In the genomic region with DNA sequence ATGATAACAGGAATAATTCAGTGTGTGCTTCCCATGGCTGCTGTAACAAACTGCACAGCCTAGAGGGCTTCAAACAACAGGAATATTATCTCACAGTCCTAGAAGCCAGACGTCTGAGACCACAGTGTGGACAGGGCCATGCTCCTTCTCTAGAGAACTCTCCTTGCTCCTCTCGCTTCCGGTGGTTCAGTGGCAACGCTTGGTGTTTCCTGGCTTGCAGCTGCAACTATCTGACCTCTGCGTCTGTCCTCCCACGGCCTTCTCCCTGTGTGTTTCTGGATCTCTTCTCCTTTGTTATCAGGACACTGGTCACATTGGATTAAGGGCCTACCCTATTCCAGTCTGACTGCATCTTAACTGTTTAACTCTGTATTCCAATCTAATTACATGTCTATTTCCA, we compare ENCODE assay signal across 24 cellular contexts.
DNase-seq lines count a peak whose midpoint lies in the region; ATAC-seq and TF ChIP-seq lines count a peak whose summit lies in the region.
"Had no signal": no experiment of that assay in that cellular context is flagged by ENCODE, and none has a peak within 500 bp of the region (broad histone marks: within the 10 kb centered on the region; RNA-seq: fewer than 3 reads in every experiment).

No MANE protein-coding gene starts in this region.

- H2AK5ac ChIP-seq in mesendoderm (ENCODE audit: low read length): peak overlapping the region; percentile 63

- no peak overlapping the region for H2BK120ac ChIP-seq in mesendoderm (ENCODE audit: low read depth, low read length)

- no peak overlapping the region for H3K23ac ChIP-seq in mesendoderm (ENCODE audit: low read length)

- intact Hi-C loops in heart right ventricle (cut with DNase I) (no loop called here), upper lobe of right lung (cut with DNase I) (no loop called here)

- no peak overlapping the region for H2AFZ ChIP-seq in DND-41 (ENCODE audit: low read depth, low read length)

- H3K4me3 Mint-ChIP-seq in activated T-helper 17 cell treated with anti-CD3 and anti-CD28 coated beads, Interleukin-2, amount 50 U/mL, for 72 hours: no peak overlapping the region
- H3K4me3 Mint-ChIP-seq: activated CD8-positive, alpha-beta T cell treated with anti-CD3 and anti-CD28 coated beads for 36 hours; activated naive CD8-positive, alpha-beta T cell treated with anti-CD3 and anti-CD28 coated beads for 36 hours; CD4-positive, alpha-beta memory T cell; stimulated activated naive CD8-positive, alpha-beta T cell treated with anti-CD3 and anti-CD28 coated beads, Interleukin-15, Interleukin-2, amounts not matched to agents 100 ng/mL and 50 ng/mL, for 24 hours had no signal

- peaks cover 20% of the 10 kb centered on the region for H3K4me1 Mint-ChIP-seq in activated T-helper 17 cell treated with anti-CD3 and anti-CD28 coated beads, Interleukin-2, amount 50 U/mL, for 72 hours

- no peaks in the 10 kb centered on the region for H3K9me3 Mint-ChIP-seq in activated T-helper 17 cell treated with anti-CD3 and anti-CD28 coated beads, Interleukin-2, amount 50 U/mL, for 72 hours

- peak overlapping the region; percentile 32 for H2BK5ac ChIP-seq in mesendoderm (ENCODE audit: low read length)

- H3K9me3 ChIP-seq in DND-41 (ENCODE audit: insufficient read depth, low read length, severe bottlenecking) (no peaks in the 10 kb centered on the region), heart right ventricle (peaks cover 0 to 11% (median 0%) of the 10 kb centered on the region in 11 donors), upper lobe of right lung (no peaks in the 10 kb centered on the region)
- H3K9me3 ChIP-seq: A549, SJCRH30, vagina had no signal

- peaks cover 27% of the 10 kb centered on the region for H3K4me1 ChIP-seq in DND-41 (ENCODE audit: insufficient read depth, low read length)
- H3K4me1 ChIP-seq in heart right ventricle: peaks cover 0 to 14% (median 0%) of the 10 kb centered on the region in 9 donors
- H3K4me1 ChIP-seq in mesendoderm (ENCODE audit: control insufficient read depth, low read depth, low read length): peaks cover 4% of the 10 kb centered on the region
- no peaks in the 10 kb centered on the region for H3K4me1 ChIP-seq in upper lobe of right lung
- H3K4me1 ChIP-seq: A549, ascending aorta, SJCRH30 had no signal

- H2BK15ac ChIP-seq in mesendoderm (replicated peaks; ENCODE audit: low read depth): no peak overlapping the region

- H3K36me3 ChIP-seq in DND-41 (ENCODE audit: insufficient read depth, low read length) (no peaks in the 10 kb centered on the region), heart right ventricle (no peaks in the 10 kb centered on the region), mesendoderm (ENCODE audit: control insufficient read depth, insufficient read depth, low read length) (no peaks in the 10 kb centered on the region), upper lobe of right lung (no peaks in the 10 kb centered on the region)
- H3K36me3 ChIP-seq: ascending aorta, SJCRH30, vagina had no signal

- H3K9ac ChIP-seq in DND-41 (ENCODE audit: low read depth, low read length) (no peak overlapping the region), mesendoderm (ENCODE audit: low read length) (no peak overlapping the region)

- H3K79me2 ChIP-seq in DND-41 (ENCODE audit: insufficient read depth, low read length) (no peaks in the 10 kb centered on the region), mesendoderm (ENCODE audit: control insufficient read depth, insufficient read depth, low read length) (no peaks in the 10 kb centered on the region)

- H3K27me3 Mint-ChIP-seq in activated T-helper 17 cell treated with anti-CD3 and anti-CD28 coated beads, Interleukin-2, amount 50 U/mL, for 72 hours: no peaks in the 10 kb centered on the region
- H3K27me3 Mint-ChIP-seq: CD4-positive, alpha-beta memory T cell; stimulated activated naive CD8-positive, alpha-beta T cell treated with anti-CD3 and anti-CD28 coated beads, Interleukin-15, Interleukin-2, amounts not matched to agents 100 ng/mL and 50 ng/mL, for 24 hours had no signal

- H3K79me1 ChIP-seq in mesendoderm (ENCODE audit: low read length): no peaks in the 10 kb centered on the region

- H3K4me3 ChIP-seq in DND-41 (ENCODE audit: low read depth in 1 of 2, low read length in 2 of 2): no peak overlapping the region
- no peak overlapping the region for H3K4me3 ChIP-seq in heart right ventricle
- H3K4me3 ChIP-seq in mesendoderm (ENCODE audit: low read length): no peak overlapping the region
- H3K4me3 ChIP-seq in upper lobe of right lung: no peak overlapping the region
- H3K4me3 ChIP-seq: A549, ascending aorta, SJCRH30, vagina had no signal

- H3K4ac ChIP-seq in mesendoderm (ENCODE audit: low read depth, low read length): no peak overlapping the region

- H4K5ac ChIP-seq in mesendoderm (ENCODE audit: low read length): no peak overlapping the region

- no peaks in the 10 kb centered on the region for H3K36me3 Mint-ChIP-seq in activated T-helper 17 cell treated with anti-CD3 and anti-CD28 coated beads, Interleukin-2, amount 50 U/mL, for 72 hours (ENCODE audit: low read depth)

- H3K27me3 ChIP-seq in DND-41 (ENCODE audit: insufficient read depth, low read length, poor library complexity) (no peaks in the 10 kb centered on the region), heart right ventricle (no peaks in the 10 kb centered on the region), mesendoderm (ENCODE audit: insufficient read depth, low read length, poor library complexity) (no peaks in the 10 kb centered on the region), upper lobe of right lung (no peaks in the 10 kb centered on the region)
- H3K27me3 ChIP-seq: ascending aorta, SJCRH30, vagina had no signal

- TF ChIP-seq CTCF in DND-41 (IDR thresholded peaks at IDR 0.05; ENCODE audit: borderline replicate concordance, extremely low read depth, low read length, poor library complexity, severe bottlenecking) (no peak), heart right ventricle (IDR thresholded peaks at IDR 0.05) (no peak), upper lobe of right lung (IDR thresholded peaks at IDR 0.05) (no peak)

- H4K8ac ChIP-seq in mesendoderm (ENCODE audit: low read depth, low read length): no peak overlapping the region

- WGBS in heart right ventricle, 2 donors: 26 to 33% methylated on average over 6 of the region's 6 CpGs
- no CpG with 5 or more reads among the region's 6 CpGs for WGBS in mesendoderm (ENCODE audit: extremely low coverage, insufficient coverage, low lambda C conversion rate)

- H3K18ac ChIP-seq in mesendoderm (ENCODE audit: low read length): no peak overlapping the region

- H3K27ac ChIP-seq in DND-41 (ENCODE audit: low read length): peak overlapping the region; percentile 61; the same call in 1 of the 2 replicates
- peak overlapping the region in 1 of 10 donors; percentile 12 for H3K27ac ChIP-seq in heart right ventricle
- H3K27ac ChIP-seq in mesendoderm (ENCODE audit: low read depth, low read length): no peak overlapping the region
- H3K27ac ChIP-seq in upper lobe of right lung: no peak overlapping the region
- H3K27ac ChIP-seq: A549, ascending aorta, SJCRH30, vagina had no signal

- ATAC-seq in DND-41 (ENCODE audit: insufficient read depth, low read depth) (no peak), heart right ventricle (peak in 7 of 8 donors; percentile 34 to 72 (median 52)), GM18858 (IDR thresholded peaks at IDR 0.05; ENCODE audit: unreplicated experiment) (no peak), upper lobe of right lung (no peak)
- no peak for ATAC-seq in activated T-helper 17 cell treated with anti-CD3 and anti-CD28 coated beads, Interleukin-2, amount 50 U/mL, for 72 hours (replicated peaks)
- ATAC-seq: A549; activated CD8-positive, alpha-beta T cell treated with anti-CD3 and anti-CD28 coated beads for 36 hours had no signal

- H3K4me2 ChIP-seq in DND-41 (ENCODE audit: insufficient read depth, low read length) (no peak overlapping the region), mesendoderm (ENCODE audit: low read length) (no peak overlapping the region)
- H3K4me2 ChIP-seq: A549 had no signal

- DNase-seq in DND-41 (no peak), heart right ventricle (peak; percentile 15 to 23), mesendoderm (no peak), upper lobe of right lung (no peak), GF-D8 (lab: John Stamatoyannopoulos, UW) (no peak), COLO668 (lab: John Stamatoyannopoulos, UW; ENCODE audit: unreplicated experiment) (no peak)
- DNase-seq: activated CD4-positive, CD25-positive, alpha-beta regulatory T cell treated with anti-CD3 and anti-CD28 coated beads, Interleukin-2, amount 50 U/mL, for 72 hours; activated CD8-positive, alpha-beta T cell treated with anti-CD3 and anti-CD28 coated beads for 36 hours; activated effector memory CD4-positive, alpha-beta T cell treated with Interleukin-2 at 50 U/mL for 16 hours; activated naive CD8-positive, alpha-beta T cell treated with anti-CD3 and anti-CD28 coated beads for 36 hours; CD4-positive, alpha-beta memory T cell; EL; kidney; mammary epithelial cell; NCI-H1105; NCI-H1930; SJCRH30 had no signal

- no peaks in the 10 kb centered on the region for H4K20me1 ChIP-seq in DND-41 (ENCODE audit: insufficient read depth, low read length)

- H3K56ac ChIP-seq in mesendoderm (ENCODE audit: low read length): no peak overlapping the region

- H3K27ac Mint-ChIP-seq in activated T-helper 17 cell treated with anti-CD3 and anti-CD28 coated beads, Interleukin-2, amount 50 U/mL, for 72 hours: peak overlapping the region; percentile 3
- H3K27ac Mint-ChIP-seq: activated CD8-positive, alpha-beta T cell treated with anti-CD3 and anti-CD28 coated beads for 36 hours; activated naive CD8-positive, alpha-beta T cell treated with anti-CD3 and anti-CD28 coated beads for 36 hours; CD4-positive, alpha-beta memory T cell; progenitor cell of endocrine pancreas; stimulated activated naive CD8-positive, alpha-beta T cell treated with anti-CD3 and anti-CD28 coated beads, Interleukin-15, Interleukin-2, amounts not matched to agents 100 ng/mL and 50 ng/mL, for 24 hours had no signal

Comparison
In these comparisons a context has a peak if more than half of its experiments do, and no peak if none do; other contexts are left out.
1. ATAC-seq: peak in heart right ventricle (7 of 8); none in DND-41 (single experiment), activated T-helper 17 cell treated with anti-CD3 and anti-CD28 coated beads, Interleukin-2, amount 50 U/mL, for 72 hours (single experiment), GM18858 (single experiment) and upper lobe of right lung (single experiment).
2. DNase-seq: peak in heart right ventricle (2 of 2); none in DND-41 (single experiment), mesendoderm (single experiment), upper lobe of right lung (single experiment), GF-D8 (single experiment) and COLO668 (single experiment).